10 cellular contexts compared by ENCODE assay signal in the genomic region with DNA sequence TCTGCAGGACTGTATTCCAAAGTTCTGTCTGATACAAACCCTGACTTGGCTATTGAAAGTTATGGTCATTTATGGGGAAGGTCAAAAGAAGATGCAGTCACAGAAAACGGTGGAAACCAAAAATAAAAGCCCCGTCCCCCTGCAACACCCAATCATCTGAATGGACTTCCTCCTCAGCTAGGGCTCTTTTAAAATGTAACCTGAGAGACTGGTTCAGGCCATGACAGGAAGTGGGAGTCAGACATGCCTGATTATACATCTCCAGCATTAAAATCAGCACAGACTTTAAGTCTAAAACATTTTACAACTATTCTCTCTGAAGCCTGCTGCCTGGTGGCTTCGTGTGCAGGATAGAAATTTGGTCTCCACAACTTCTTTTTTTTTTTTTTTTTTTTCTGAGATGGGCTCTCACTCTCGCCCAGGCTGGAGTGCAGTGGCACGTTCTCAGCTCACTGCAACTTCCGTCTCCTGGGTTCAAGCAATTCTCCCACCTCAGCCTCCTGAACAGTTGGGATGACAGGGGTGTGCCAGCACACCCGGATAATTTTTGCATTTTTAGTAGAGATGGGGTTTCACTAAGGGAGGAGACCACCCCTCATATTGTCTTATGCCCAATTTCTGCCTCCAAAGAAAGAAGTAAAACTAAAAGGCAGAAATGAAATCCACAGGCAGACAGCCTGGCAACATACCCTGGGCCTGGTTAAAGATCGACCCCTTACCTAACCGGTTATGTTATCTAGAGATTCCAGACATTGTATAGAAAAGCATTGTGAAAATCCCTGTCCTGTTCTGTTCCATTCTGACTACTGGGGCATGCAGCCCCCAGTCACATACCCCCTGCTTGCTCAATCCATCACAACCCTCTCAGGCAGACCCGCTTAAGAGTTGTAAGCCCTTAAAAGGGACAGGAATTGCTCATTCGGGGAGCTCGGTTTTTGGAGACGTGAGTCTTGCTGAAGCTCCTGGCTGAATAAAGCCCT. TPM values are rescaled to one million over a fixed set of nuclear protein-coding genes. Genes with fewer than 3 reads are reported as not detected.
DNase-seq lines count a peak whose midpoint lies in the region; ATAC-seq and TF ChIP-seq lines count a peak whose summit lies in the region.
"Had no signal": no experiment of that assay in that cellular context is flagged by ENCODE, and none has a peak within 500 bp of the region (broad histone marks: within the 10 kb centered on the region; RNA-seq: fewer than 3 reads in every experiment).

No MANE protein-coding gene starts in this region.

- H3K27ac ChIP-seq in left ventricle myocardium inferior (replicated peaks), result no peak overlapping the region

- peak; percentile 30 for ATAC-seq in Right ventricle myocardium superior (ENCODE audit: poor library complexity)
- ATAC-seq in HG03135 (IDR thresholded peaks at IDR 0.05; ENCODE audit: unreplicated experiment), result peak; percentile 60
- ATAC-seq in stimulated activated memory B cell treated with anti-CD40 and anti-IgM and Interleukin-4, amounts not matched to agents 10 μg/mL and 1 μg/mL and 100 μg/mL, for 72 hours, result peak; percentile 9

- H3K36me3 ChIP-seq in left ventricle myocardium inferior (no peaks in the 10 kb centered on the region), adipocyte (ENCODE audit: control insufficient read depth, insufficient read depth, low read length, severe bottlenecking) (no peaks in the 10 kb centered on the region)

- H3K27me3 Mint-ChIP-seq in stimulated activated memory B cell treated with anti-CD40 and anti-IgM and Interleukin-4, amounts not matched to agents 10 μg/mL and 1 μg/mL and 100 μg/mL, for 72 hours, result no peaks in the 10 kb centered on the region

- H3K9me3 ChIP-seq in left ventricle myocardium inferior (replicated peaks), result no peaks in the 10 kb centered on the region
- no peaks in the 10 kb centered on the region for H3K9me3 ChIP-seq in adipocyte (ENCODE audit: control insufficient read depth, low read length)

- H3K27ac Mint-ChIP-seq in stimulated activated memory B cell treated with anti-CD40 and anti-IgM and Interleukin-4, amounts not matched to agents 10 μg/mL and 1 μg/mL and 100 μg/mL, for 72 hours, result no peak overlapping the region
- H3K27ac Mint-ChIP-seq: activated T-cell treated with anti-CD3 and anti-CD28 coated beads, Interleukin-2, amount 50 U/mL, for 72 hours had no signal

- H3K9ac ChIP-seq in adipocyte (ENCODE audit: low read length), result no peak overlapping the region

- H3K36me3 Mint-ChIP-seq in stimulated activated memory B cell treated with anti-CD40 and anti-IgM and Interleukin-4, amounts not matched to agents 10 μg/mL and 1 μg/mL and 100 μg/mL, for 72 hours, result no peaks in the 10 kb centered on the region

- no peaks in the 10 kb centered on the region for H3K9me3 Mint-ChIP-seq in stimulated activated memory B cell treated with anti-CD40 and anti-IgM and Interleukin-4, amounts not matched to agents 10 μg/mL and 1 μg/mL and 100 μg/mL, for 72 hours
- H3K9me3 Mint-ChIP-seq: activated T-cell treated with anti-CD3 and anti-CD28 coated beads, Interleukin-2, amount 50 U/mL, for 72 hours had no signal

- DNase-seq in Right ventricle myocardium superior, result no peak
- DNase-seq in left ventricle myocardium inferior, result no peak
- peak; percentile 25 for DNase-seq in adipocyte (ENCODE audit: low read depth)
- DNase-seq in posterior vena cava (ENCODE audit: low spot score), result no peak
- no peak for DNase-seq in NCI-H146 treated with DMSO at 0.1 percent for 48 hours (lab: John Stamatoyannopoulos, UW; ENCODE audit: unreplicated experiment)
- no peak for DNase-seq in HuH-7 (ENCODE audit: low spot score)
- DNase-seq: activated T-cell treated with anti-CD3 and anti-CD28 coated beads, Interleukin-2, amount 50 U/mL, for 72 hours; left cardiac atrium had no signal

- H3K27me3 ChIP-seq in left ventricle myocardium inferior (ENCODE audit: low read depth) (no peaks in the 10 kb centered on the region), adipocyte (replicated peaks; ENCODE audit: control insufficient read depth, insufficient read depth, low read length) (no peaks in the 10 kb centered on the region)

- H3K4me1 ChIP-seq in left ventricle myocardium inferior (no peaks in the 10 kb centered on the region), adipocyte (ENCODE audit: control insufficient read depth, insufficient read depth, low read length) (no peaks in the 10 kb centered on the region)

- peaks cover 16% of the 10 kb centered on the region for H3K4me1 Mint-ChIP-seq in stimulated activated memory B cell treated with anti-CD40 and anti-IgM and Interleukin-4, amounts not matched to agents 10 μg/mL and 1 μg/mL and 100 μg/mL, for 72 hours

- H3K4me3 ChIP-seq in left ventricle myocardium inferior (no peak overlapping the region), adipocyte (ENCODE audit: low read length) (no peak overlapping the region)

- no peak overlapping the region for H3K4me3 Mint-ChIP-seq in stimulated activated memory B cell treated with anti-CD40 and anti-IgM and Interleukin-4, amounts not matched to agents 10 μg/mL and 1 μg/mL and 100 μg/mL, for 72 hours

- TF ChIP-seq CTCF in left ventricle myocardium inferior (IDR thresholded peaks at IDR 0.05; ENCODE audit: borderline replicate concordance), result no peak

- intact Hi-C loops in Right ventricle myocardium superior (cut with DNase I) (no loop called here), left ventricle myocardium inferior (cut with micrococcal nuclease) (no loop called here), posterior vena cava (cut with DNase I) (no loop called here)

RNA-seq across cellular contexts. Expression of a gene that starts 30.1 kb away (rescaled TPM):
- 139 TPM for total RNA-seq in Right ventricle myocardium superior
- 173 TPM for total RNA-seq in left ventricle myocardium inferior
- 10 to 100 TPM; 51.3 to 83.0 TPM for total RNA-seq in posterior vena cava

RNA-seq across cellular contexts. Expression of a gene that starts 56.9 kb away (rescaled TPM):
- 18.0 TPM for total RNA-seq in Right ventricle myocardium superior
- 21.3 TPM for total RNA-seq in left ventricle myocardium inferior
- 10 to 100 TPM; 18.9 to 21.8 TPM for total RNA-seq in posterior vena cava

Comparison
In these comparisons a context has a peak if more than half of its experiments do, and no peak if none do; other contexts are left out.
1. ATAC-seq: peak in every context shown above with its lines; median percentile 60 in HG03135; 30 in Right ventricle myocardium superior; 9 in stimulated activated memory B cell treated with anti-CD40 and anti-IgM and Interleukin-4, amounts not matched to agents 10 μg/mL and 1 μg/mL and 100 μg/mL, for 72 hours.